ENCODE assay signal across 20 cellular contexts in the genomic region with DNA sequence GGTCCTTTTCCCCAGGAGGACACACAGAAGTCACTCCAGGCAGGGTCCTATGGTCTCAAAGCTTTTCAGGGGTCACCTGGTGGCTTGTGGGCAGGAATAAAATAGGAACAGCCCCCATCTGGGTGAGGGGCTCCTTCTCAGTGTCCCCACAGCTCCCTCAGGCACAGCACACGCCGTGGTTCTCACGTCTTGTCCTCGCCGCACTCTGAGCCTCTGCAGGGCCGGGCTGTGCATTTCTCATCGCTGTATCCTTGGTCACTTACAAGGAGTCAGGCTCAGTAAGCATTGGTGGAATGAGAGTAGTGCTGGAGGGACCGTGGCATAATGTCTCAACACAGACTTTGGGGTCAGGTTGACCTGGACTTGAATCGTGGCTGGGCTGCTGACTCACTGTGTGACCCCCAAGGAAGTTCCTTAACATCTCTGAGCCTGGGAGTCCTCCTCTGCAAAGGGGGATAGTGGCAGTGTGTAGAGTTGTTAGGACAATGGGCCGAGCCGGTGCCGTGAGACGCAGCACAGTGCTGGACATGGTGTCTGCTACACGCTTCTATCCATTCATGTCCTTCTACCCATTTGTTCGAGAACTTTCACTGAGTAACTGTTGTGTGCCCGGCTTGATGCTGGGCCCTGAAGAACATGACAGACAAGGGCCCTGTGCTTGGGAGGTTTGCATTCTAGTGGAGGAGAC. TPM values are rescaled to one million over a fixed set of nuclear protein-coding genes. Genes with fewer than 3 reads are reported as not detected.
A peak's percentile ranks its signal among the peaks of the same experiment; 100 is the strongest.
DNase-seq lines count a peak whose midpoint lies in the region; ATAC-seq and TF ChIP-seq lines count a peak whose summit lies in the region.
"Had no signal": no experiment of that assay in that cellular context is flagged by ENCODE, and none has a peak within 500 bp of the region (broad histone marks: within the 10 kb centered on the region; RNA-seq: fewer than 3 reads in every experiment).

No MANE protein-coding gene starts in this region.

- H3K4me1 Mint-ChIP-seq in activated CD8-positive, alpha-beta memory T cell treated with anti-CD3 and anti-CD28 coated beads, Interleukin-2, amount 10 ng/mL, durations not matched to agents 7 days and 5 days = peaks cover 9% of the 10 kb centered on the region
- H3K4me1 Mint-ChIP-seq: memory B cell had no signal

- DNase-seq in H7 = peak; percentile 28
- peak; percentile 37 for DNase-seq in activated CD8-positive, alpha-beta memory T cell treated with anti-CD3 and anti-CD28 coated beads, Interleukin-2, amount 10 ng/mL, durations not matched to agents 7 days and 5 days
- peak; percentile 47 for DNase-seq in islet precursor cell
- peak; percentile 57 for DNase-seq in sigmoid colon
- DNase-seq in pons (ENCODE audit: low spot score) = no peak
- no peak for DNase-seq in dedifferentiated amniotic fluid mesenchymal stem cell (ENCODE audit: extremely low spot score)
- DNase-seq: activated naive CD4-positive, alpha-beta T cell; anterior cingulate cortex; erythroblast; HFFc6; MV-4-11; NCI-H2029; NCI-H510A treated with DMSO at 0.1 percent for 48 hours; SJCRH30; stimulated activated CD4-positive, alpha-beta T cell treated with anti-CD3 and anti-CD28 coated beads, Interleukin-1b, Interleukin-23, amount 100 ng/mL, for 48 hours had no signal

- ATAC-seq in activated CD8-positive, alpha-beta memory T cell treated with anti-CD3 and anti-CD28 coated beads, Interleukin-2, amount 10 ng/mL, durations not matched to agents 7 days and 5 days = no peak
- ATAC-seq in GM18870 (IDR thresholded peaks at IDR 0.05; ENCODE audit: unreplicated experiment) (no peak), GM18909 (IDR thresholded peaks at IDR 0.05; ENCODE audit: poor library complexity, unreplicated experiment) (no peak)

- no peak for TF ChIP-seq POLR2A in sigmoid colon (IDR thresholded peaks at IDR 0.05)

- intact Hi-C loops in sigmoid colon (cut with DNase I) = no loop called here

- H3K27ac Mint-ChIP-seq in activated CD8-positive, alpha-beta memory T cell treated with anti-CD3 and anti-CD28 coated beads, Interleukin-2, amount 10 ng/mL, durations not matched to agents 7 days and 5 days = no peak overlapping the region
- H3K27ac Mint-ChIP-seq: memory B cell had no signal

- no peaks in the 10 kb centered on the region for H3K36me3 Mint-ChIP-seq in activated CD8-positive, alpha-beta memory T cell treated with anti-CD3 and anti-CD28 coated beads, Interleukin-2, amount 10 ng/mL, durations not matched to agents 7 days and 5 days
- H3K36me3 Mint-ChIP-seq: memory B cell had no signal

- H3K4me3 ChIP-seq in H7 (ENCODE audit: insufficient read depth, low read depth, low read length) (no peak overlapping the region), sigmoid colon (no peak overlapping the region)
- H3K4me3 ChIP-seq: colonic mucosa, SJCRH30 had no signal

- no peaks in the 10 kb centered on the region for H3K9me3 Mint-ChIP-seq in activated CD8-positive, alpha-beta memory T cell treated with anti-CD3 and anti-CD28 coated beads, Interleukin-2, amount 10 ng/mL, durations not matched to agents 7 days and 5 days (ENCODE audit: low read depth)
- H3K9me3 Mint-ChIP-seq: HFFc6, memory B cell had no signal

- TF ChIP-seq EP300 in sigmoid colon (IDR thresholded peaks at IDR 0.05) = no peak

- H3K27me3 ChIP-seq in H7 (ENCODE audit: control insufficient read depth, insufficient read depth, low read length) (no peaks in the 10 kb centered on the region; the same call in none of the 2 replicates), sigmoid colon (no peaks in the 10 kb centered on the region)
- H3K27me3 ChIP-seq: colonic mucosa, SJCRH30 had no signal

- H3K9me3 ChIP-seq in sigmoid colon = no peaks in the 10 kb centered on the region
- H3K9me3 ChIP-seq: colonic mucosa, SJCRH30 had no signal

- CTCF ChIA-PET in activated CD8-positive, alpha-beta memory T cell treated with anti-CD3 and anti-CD28 coated beads, Interleukin-2, amount 10 ng/mL, durations not matched to agents 7 days and 5 days (lab: Charles Lee) = interaction anchor here (2.7 kb wide), 1 partner anchor 10 kb away, joined by 14 read pairs; no protein-coding TSS in a partner anchor

- no peak overlapping the region for H3K4me3 Mint-ChIP-seq in activated CD8-positive, alpha-beta memory T cell treated with anti-CD3 and anti-CD28 coated beads, Interleukin-2, amount 10 ng/mL, durations not matched to agents 7 days and 5 days
- H3K4me3 Mint-ChIP-seq: HFFc6, memory B cell had no signal

- H3K36me3 ChIP-seq in H7 (replicated peaks; ENCODE audit: control insufficient read depth, insufficient read depth, low read length) (no peaks in the 10 kb centered on the region), sigmoid colon (peaks cover 0 to 13% (median 0%) of the 10 kb centered on the region in 4 donors)
- H3K36me3 ChIP-seq: colonic mucosa, SJCRH30 had no signal

- H3K27me3 Mint-ChIP-seq in activated CD8-positive, alpha-beta memory T cell treated with anti-CD3 and anti-CD28 coated beads, Interleukin-2, amount 10 ng/mL, durations not matched to agents 7 days and 5 days = no peaks in the 10 kb centered on the region

- no peak for TF ChIP-seq CTCF in sigmoid colon (IDR thresholded peaks at IDR 0.05)

- 89 to 94% methylated on average over 16 of the region's 16 CpGs for whole genome bisulfite sequencing in sigmoid colon, 2 donors

- no peak overlapping the region for H3K27ac ChIP-seq in sigmoid colon
- H3K27ac ChIP-seq: colonic mucosa, SJCRH30 had no signal

- H3K4me1 ChIP-seq in sigmoid colon = peaks cover 0 to 18% (median 13%) of the 10 kb centered on the region in 4 donors
- H3K4me1 ChIP-seq: colonic mucosa, SJCRH30 had no signal

RNA-seq across cellular contexts. Expression of gene VASH1, which starts 13.3 kb away (rescaled TPM):
- total RNA-seq in H7 (2014; rRNA removed; shearing (Covaris generic)) = 4.8 and 5.2 TPM in 2 replicates
- 1 to 10 TPM; 3.3 to 8.1 TPM for total RNA-seq in activated CD8-positive, alpha-beta memory T cell treated with anti-CD3 and anti-CD28 coated beads, Interleukin-2, amount 10 ng/mL, durations not matched to agents 7 days and 5 days
- 10 to 100 TPM in 1 of 4 donors, 1 to 10 TPM in 3; 3.0 to 13.0 (median 5.3) TPM for total RNA-seq in sigmoid colon
- 1 to 10 TPM; 3.0 to 7.7 (median 3.7) TPM for polyA plus RNA-seq in sigmoid colon
- total RNA-seq: OCI-LY7 had no signal

RNA-seq across cellular contexts. Expression of gene ANGEL1, which starts 38.1 kb away (rescaled TPM):
- 23.3 and 28.5 TPM in 2 replicates for total RNA-seq in H7 (2014; rRNA removed; shearing (Covaris generic))
- 10 to 100 TPM; 12.9 to 14.6 TPM for total RNA-seq in activated CD8-positive, alpha-beta memory T cell treated with anti-CD3 and anti-CD28 coated beads, Interleukin-2, amount 10 ng/mL, durations not matched to agents 7 days and 5 days
- total RNA-seq in sigmoid colon = 10 to 100 TPM in 2 of 4 donors, 1 to 10 TPM in 2; 9.6 to 16.1 (median 10.8) TPM
- polyA plus RNA-seq in sigmoid colon = 10 to 100 TPM in 1 of 3 donors, 1 to 10 TPM in 1, under 1 TPM in 1; 0.60 to 10.9 (median 1.4) TPM

RNA-seq across cellular contexts. Expression of gene LRRC74A, which starts 51.6 kb away (rescaled TPM):
- total RNA-seq in H7 (2014; rRNA removed; shearing (Covaris generic)) = not detected in 2 replicates
- not detected for total RNA-seq in activated CD8-positive, alpha-beta memory T cell treated with anti-CD3 and anti-CD28 coated beads, Interleukin-2, amount 10 ng/mL, durations not matched to agents 7 days and 5 days
- not detected for total RNA-seq in sigmoid colon
- not detected for polyA plus RNA-seq in sigmoid colon
- total RNA-seq: colonic mucosa, HFFc6, OCI-LY7, SJCRH30 had no signal

Comparison
In these comparisons a context has a peak if more than half of its experiments do, and no peak if none do; other contexts are left out.
1. DNase-seq: peak in H7 (single experiment), activated CD8-positive, alpha-beta memory T cell treated with anti-CD3 and anti-CD28 coated beads, Interleukin-2, amount 10 ng/mL, durations not matched to agents 7 days and 5 days (single experiment), islet precursor cell (single experiment) and sigmoid colon (single experiment); none in pons (single experiment) and dedifferentiated amniotic fluid mesenchymal stem cell (single experiment).